In the genomic region with DNA sequence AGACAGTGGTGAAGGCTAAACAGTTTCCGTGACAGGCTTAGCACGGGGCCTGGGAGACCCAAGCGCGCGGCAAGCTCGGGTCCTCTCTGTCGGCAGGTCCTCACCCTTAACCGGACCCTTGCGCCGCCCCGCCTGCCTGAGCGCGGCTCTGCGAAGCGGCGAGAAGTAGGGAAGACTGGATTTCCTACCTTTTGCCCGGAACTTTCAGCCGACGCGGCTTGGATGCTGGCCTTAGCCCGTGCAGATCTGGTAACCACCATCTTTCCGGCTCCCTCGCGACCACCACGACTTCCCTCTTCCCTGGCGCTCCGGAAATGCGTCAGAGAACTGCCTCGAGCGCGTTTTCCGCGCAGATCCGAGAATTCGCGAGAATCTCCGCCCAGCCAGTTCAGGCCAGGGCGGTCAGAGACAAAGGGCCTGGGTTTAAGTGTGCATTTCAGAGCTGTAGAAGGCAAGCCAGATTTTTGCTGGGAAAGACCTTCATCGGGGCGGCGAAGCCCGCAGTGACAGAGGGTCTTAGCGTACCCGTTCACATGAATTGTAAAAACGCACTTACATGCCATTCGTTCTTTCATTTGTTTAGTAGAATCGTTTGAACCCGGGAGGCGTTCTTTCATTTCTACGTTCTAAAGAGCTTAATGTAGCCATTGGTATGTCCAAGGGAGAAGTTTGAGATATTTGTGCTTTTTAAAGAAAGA, we compare ENCODE assay signal across 8 cellular contexts. TPM values are rescaled to one million over a fixed set of nuclear protein-coding genes. Genes with fewer than 3 reads are reported as not detected.
DNase-seq lines count a peak whose midpoint lies in the region; ATAC-seq, FAIRE-seq and TF ChIP-seq lines count a peak whose summit lies in the region.

A gene with protein sequence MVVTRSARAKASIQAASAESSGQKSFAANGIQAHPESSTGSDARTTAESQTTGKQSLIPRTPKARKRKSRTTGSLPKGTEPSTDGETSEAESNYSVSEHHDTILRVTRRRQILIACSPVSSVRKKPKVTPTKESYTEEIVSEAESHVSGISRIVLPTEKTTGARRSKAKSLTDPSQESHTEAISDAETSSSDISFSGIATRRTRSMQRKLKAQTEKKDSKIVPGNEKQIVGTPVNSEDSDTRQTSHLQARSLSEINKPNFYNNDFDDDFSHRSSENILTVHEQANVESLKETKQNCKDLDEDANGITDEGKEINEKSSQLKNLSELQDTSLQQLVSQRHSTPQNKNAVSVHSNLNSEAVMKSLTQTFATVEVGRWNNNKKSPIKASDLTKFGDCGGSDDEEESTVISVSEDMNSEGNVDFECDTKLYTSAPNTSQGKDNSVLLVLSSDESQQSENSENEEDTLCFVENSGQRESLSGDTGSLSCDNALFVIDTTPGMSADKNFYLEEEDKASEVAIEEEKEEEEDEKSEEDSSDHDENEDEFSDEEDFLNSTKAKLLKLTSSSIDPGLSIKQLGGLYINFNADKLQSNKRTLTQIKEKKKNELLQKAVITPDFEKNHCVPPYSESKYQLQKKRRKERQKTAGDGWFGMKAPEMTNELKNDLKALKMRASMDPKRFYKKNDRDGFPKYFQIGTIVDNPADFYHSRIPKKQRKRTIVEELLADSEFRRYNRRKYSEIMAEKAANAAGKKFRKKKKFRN (minus strand): TSS at position 318 of the 698 bp plus-strand sequence. CDS start 58 bp downstream, at position 260.

- H3K27ac ChIP-seq in pancreas (peak within 1 kb of the TSS; percentile 77 to 92 (median 84)), tibial artery (peak within 1 kb of the TSS; percentile 94 to 96)

- peak within 1 kb of the TSS; percentile 75 to 92 (median 80) for H3K4me3 ChIP-seq in pancreas
- H3K4me3 ChIP-seq in tibial artery = peak within 1 kb of the TSS; percentile 88 to 94

- peak; percentile 83 for TF ChIP-seq POLR2A in GM10847 (IDR thresholded peaks at IDR 0.05; ENCODE audit: extremely low read depth, insufficient read length)

- H3K36me3 ChIP-seq in pancreas (peaks cover 0 to 14% (median 9%) of the 10 kb centered on the region in 3 donors), tibial artery (peaks cover 7 to 33% (median 27%) of the 10 kb centered on the region in 3 donors)

- H3K27me3 ChIP-seq in pancreas (no peaks in the 10 kb centered on the region), tibial artery (no peaks in the 10 kb centered on the region)

- DNase-seq in NCI-H1105 treated with DMSO at 0.1 percent for 48 hours (lab: John Stamatoyannopoulos, UW) (peak; percentile 91), SW 1271 (lab: John Stamatoyannopoulos, UW) (peak; percentile 76 to 82), Right ventricle myocardium inferior (ENCODE audit: missing footprints) (peak; percentile 96), pancreas (peak; percentile 82 to 93 (median 90)), tibial artery (peak; percentile 89 to 93)
- DNase-seq in activated naive CD8-positive, alpha-beta T cell treated with anti-CD3 and anti-CD28 coated beads, Interleukin-2, amount 50 U/mL, for 16 hours (ENCODE audit: low read depth, low spot score) = peak; percentile 79

- peak; percentile 95 for ATAC-seq in HG02642 (IDR thresholded peaks at IDR 0.05; ENCODE audit: poor library complexity, unreplicated experiment)
- ATAC-seq in Right ventricle myocardium inferior = peak; percentile 99
- peak; percentile 98 to 99 (median 98) for ATAC-seq in pancreas

- H3K9me3 ChIP-seq in pancreas (no peaks in the 10 kb centered on the region), tibial artery (no peaks in the 10 kb centered on the region)

- intact Hi-C loops in Right ventricle myocardium inferior (cut with DNase I) (no loop called here), pancreas (cut with DNase I) (no loop called here), tibial artery (cut with DNase I; ENCODE audit: low total_unique reads) (no loop called here)

- TF ChIP-seq CTCF in pancreas (IDR thresholded peaks at IDR 0.05) (no peak), tibial artery (IDR thresholded peaks at IDR 0.05) (no peak)

- 0 to 1% methylated on average over 50 of the region's 50 CpGs for WGBS in pancreas, 2 donors

- no peak for FAIRE-seq in pancreas (lab: Jason Lieb, UNC)

- H3K4me1 ChIP-seq in pancreas (peaks cover 0 to 27% (median 14%) of the 10 kb centered on the region in 3 donors), tibial artery (peaks cover 0 to 37% (median 25%) of the 10 kb centered on the region in 4 donors)

RNA-seq across cellular contexts. Expression of the gene that starts here (rescaled TPM):
- 34.8 TPM for total RNA-seq in Right ventricle myocardium inferior
- 10 to 100 TPM; 15.7 to 24.3 (median 20.5) TPM for total RNA-seq in pancreas
- polyA plus RNA-seq in pancreas = 10 to 100 TPM; 26.4 to 39.2 TPM

Comparison
In these comparisons a context has a peak if more than half of its experiments do, and no peak if none do; other contexts are left out.
1. Peak in every context shown above with its lines: DNase-seq, ATAC-seq, H3K4me3 ChIP-seq and H3K27ac ChIP-seq.